ENCODE assay signal across 1 cellular context in the genomic region with DNA sequence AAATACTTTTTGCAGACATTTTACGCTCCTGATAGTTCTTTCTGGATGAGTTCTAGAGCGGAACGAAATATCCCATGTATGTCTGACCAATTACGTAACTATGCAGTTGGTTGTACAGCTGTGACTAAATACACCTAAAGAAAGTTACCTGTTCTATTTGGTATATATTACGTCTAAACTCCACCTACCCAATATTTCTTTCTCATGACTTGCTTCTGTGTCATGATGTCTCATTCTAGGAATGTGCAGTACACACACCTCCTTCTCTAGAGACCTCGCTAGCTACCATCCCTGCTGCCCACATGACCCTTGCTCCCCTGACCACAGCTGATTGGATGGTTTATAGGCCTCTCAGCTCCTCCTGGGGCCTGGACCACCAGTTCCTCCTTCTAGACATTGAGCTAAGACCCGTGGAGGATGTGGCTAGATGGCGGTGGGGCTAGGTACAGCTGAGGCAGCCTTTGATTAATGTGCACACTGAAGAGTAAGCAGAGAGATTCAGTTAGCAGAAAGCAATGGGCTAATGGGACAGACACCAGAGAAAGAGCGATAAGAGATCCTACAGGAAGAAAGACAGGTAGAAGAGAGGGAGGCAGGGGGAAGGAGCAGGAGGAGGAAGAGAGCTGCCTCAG.
TF ChIP-seq lines count a peak whose summit lies in the region.

No MANE protein-coding gene starts in this region.

TF ChIP-seq in H1, 55 proteins besides CTCF, POLR2A, EP300 and RAD21:
- TF ChIP-seq CEBPB (IDR thresholded peaks at IDR 0.05; ENCODE audit: low read depth, low read length) (no peak), BCL11A (IDR thresholded peaks at IDR 0.05; ENCODE audit: low read depth in 2 of 2, low read length in 2 of 2) (no peak), TBP (IDR thresholded peaks at IDR 0.05; ENCODE audit: low read depth, low read length) (no peak), SUZ12 (IDR thresholded peaks at IDR 0.05; ENCODE audit: low read length) (no peak), SP2 (IDR thresholded peaks at IDR 0.05; ENCODE audit: low read length) (no peak), BACH1 (IDR thresholded peaks at IDR 0.05; ENCODE audit: low read length) (no peak), GTF2F1 (IDR thresholded peaks at IDR 0.05; ENCODE audit: borderline replicate concordance, low read depth, low read length) (no peak)
TF ChIP-seq in H1: peak in this region for 0.
